Comparison of ENCODE assay signal across 15 cellular contexts in the genomic region with DNA sequence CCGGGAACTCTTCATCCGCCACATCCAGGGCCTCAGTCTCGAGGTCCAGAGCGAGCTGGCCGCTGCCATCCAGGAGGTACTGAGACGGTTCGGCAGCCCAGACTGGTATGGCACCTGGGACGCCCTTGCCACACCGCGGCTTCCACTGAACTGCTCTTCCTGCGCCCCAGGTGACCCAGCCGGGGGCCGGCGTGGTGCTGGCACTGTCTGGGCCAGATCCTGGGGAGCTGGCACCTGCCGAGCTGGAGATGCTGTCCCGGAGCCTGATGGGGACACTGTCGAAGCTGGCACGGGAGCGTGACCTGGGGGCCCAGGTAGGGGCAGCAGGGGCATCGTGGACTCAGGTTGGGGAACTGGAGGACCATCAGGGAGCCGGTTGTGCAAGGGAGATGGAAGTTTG. TPM values are rescaled to one million over a fixed set of nuclear protein-coding genes. Genes with fewer than 3 reads are reported as not detected.
DNase-seq lines count a peak whose midpoint lies in the region; ATAC-seq and TF ChIP-seq lines count a peak whose summit lies in the region.
"Had no signal": no experiment of that assay in that cellular context is flagged by ENCODE, and none has a peak within 500 bp of the region (broad histone marks: within the 10 kb centered on the region; RNA-seq: fewer than 3 reads in every experiment).

No MANE protein-coding gene starts in this region.

- H3K9ac ChIP-seq in BLaER1 (no peak overlapping the region), HCT116 (ENCODE audit: low read length) (no peak overlapping the region), mesendoderm (ENCODE audit: low read length) (peak overlapping the region; percentile 59), smooth muscle cell (ENCODE audit: low read depth) (no peak overlapping the region)

- H3K18ac ChIP-seq in mesendoderm (ENCODE audit: low read length), result no peak overlapping the region

- H3K4me2 ChIP-seq in BLaER1 (peak overlapping the region; percentile 95), HCT116 (ENCODE audit: low read length) (peak overlapping the region; percentile 92; the same call in 1 of the 2 replicates), mesendoderm (ENCODE audit: low read length) (no peak overlapping the region), smooth muscle cell (no peak overlapping the region)

- no peaks in the 10 kb centered on the region for H3K79me2 ChIP-seq in HCT116 (ENCODE audit: insufficient read depth, low read length)
- no peaks in the 10 kb centered on the region for H3K79me2 ChIP-seq in mesendoderm (ENCODE audit: control insufficient read depth, insufficient read depth, low read length)
- H3K79me2 ChIP-seq in smooth muscle cell (ENCODE audit: low read depth), result no peaks in the 10 kb centered on the region

- no peak overlapping the region for H4K5ac ChIP-seq in mesendoderm (ENCODE audit: low read length)

- peak overlapping the region; percentile 65 for H3K4me3 ChIP-seq in BLaER1
- H3K4me3 ChIP-seq in HCT116 (replicated peaks in 1 of 2; ENCODE audit: low read depth in 1 of 2, low read length in 2 of 2), result no peak overlapping the region
- H3K4me3 ChIP-seq in mesendoderm (ENCODE audit: low read length), result no peak overlapping the region
- H3K4me3 ChIP-seq in smooth muscle cell, result no peak overlapping the region
- H3K4me3 ChIP-seq in Caco-2 (ENCODE audit: low read depth, low read length), result no peak overlapping the region

- H3K4me1 ChIP-seq in BLaER1, result peaks cover 72% of the 10 kb centered on the region
- peaks cover 14 to 33% of the 10 kb centered on the region in 2 experiments for H3K4me1 ChIP-seq in HCT116 (ENCODE audit: control insufficient read depth in 1 of 2, insufficient read depth in 2 of 2, low read length in 2 of 2)
- H3K4me1 ChIP-seq in mesendoderm (ENCODE audit: control insufficient read depth, low read depth, low read length), result peaks cover 5% of the 10 kb centered on the region
- H3K4me1 ChIP-seq in smooth muscle cell (ENCODE audit: low read depth), result peaks cover 7% of the 10 kb centered on the region
- H3K4me1 ChIP-seq in Caco-2, result no peaks in the 10 kb centered on the region

- H3K27ac ChIP-seq in BLaER1, result peak overlapping the region; percentile 90
- H3K27ac ChIP-seq in HCT116 (ENCODE audit: low read depth, low read length), result peak overlapping the region; percentile 18; the same call in 1 of the 2 replicates
- H3K27ac ChIP-seq in mesendoderm (ENCODE audit: low read depth, low read length), result no peak overlapping the region
- H3K27ac ChIP-seq in smooth muscle cell (ENCODE audit: low read depth), result no peak overlapping the region
- H3K27ac ChIP-seq: PC-9 had no signal

- peak overlapping the region; percentile 92 for H3K4me3 Mint-ChIP-seq in activated naive CD8-positive, alpha-beta T cell
- H3K4me3 Mint-ChIP-seq in Caco-2 (ENCODE audit: unreplicated experiment), result no peak overlapping the region

- H2AK5ac ChIP-seq in mesendoderm (ENCODE audit: low read length), result no peak overlapping the region

- H3K4ac ChIP-seq in mesendoderm (ENCODE audit: low read depth, low read length), result no peak overlapping the region

- ATAC-seq in HCT116 (no peak), GM19351 (IDR thresholded peaks at IDR 0.05; ENCODE audit: unreplicated experiment) (no peak)

- WGBS in mesendoderm (ENCODE audit: extremely low coverage, insufficient coverage, low lambda C conversion rate), result no CpG with 5 or more reads among the region's 21 CpGs
- WGBS in smooth muscle cell (ENCODE audit: low lambda C conversion rate), result 87% methylated on average over 19 of the region's 21 CpGs

- H2BK5ac ChIP-seq in mesendoderm (ENCODE audit: low read length), result no peak overlapping the region

- no peaks in the 10 kb centered on the region for H3K27me3 Mint-ChIP-seq in activated naive CD8-positive, alpha-beta T cell
- no peaks in the 10 kb centered on the region for H3K27me3 Mint-ChIP-seq in Caco-2 (ENCODE audit: insufficient read depth, unreplicated experiment)

- H3K9me3 ChIP-seq in BLaER1 (no peaks in the 10 kb centered on the region), HCT116 (ENCODE audit: control insufficient read depth in 1 of 2, insufficient read depth in 1 of 2, low read depth in 1 of 2, low read length in 2 of 2) (no peaks in the 10 kb centered on the region), smooth muscle cell (replicated peaks; ENCODE audit: low read depth) (no peaks in the 10 kb centered on the region), Caco-2 (no peaks in the 10 kb centered on the region)
- H3K9me3 ChIP-seq: HAP-1, right atrium auricular region, tibial nerve had no signal

- H3K36me3 ChIP-seq in BLaER1, result peaks cover 26% of the 10 kb centered on the region; the same call in 1 of the 2 replicates
- no peaks in the 10 kb centered on the region for H3K36me3 ChIP-seq in HCT116 (ENCODE audit: control insufficient read depth in 1 of 2, insufficient read depth in 2 of 2, low read length in 2 of 2)
- H3K36me3 ChIP-seq in mesendoderm (ENCODE audit: control insufficient read depth, insufficient read depth, low read length), result no peaks in the 10 kb centered on the region
- H3K36me3 ChIP-seq in smooth muscle cell (ENCODE audit: low read depth), result no peaks in the 10 kb centered on the region
- no peaks in the 10 kb centered on the region for H3K36me3 ChIP-seq in Caco-2 (ENCODE audit: control insufficient read depth, insufficient read depth, low read length)
- H3K36me3 ChIP-seq: HAP-1, right atrium auricular region, tibial nerve had no signal

- TF ChIP-seq CTCF in HCT116 (IDR thresholded peaks at IDR 0.05 in 2 of 3, conservative IDR thresholded peaks at IDR 0.05 in 1 of 3; ENCODE audit: borderline replicate concordance in 1 of 3, insufficient read depth in 1 of 3, low read depth in 2 of 3, low read length in 2 of 3) (no peak), smooth muscle cell (IDR thresholded peaks at IDR 0.05; ENCODE audit: borderline replicate concordance, insufficient read depth, poor library complexity, severe bottlenecking) (no peak), Caco-2 (IDR thresholded peaks at IDR 0.05; ENCODE audit: insufficient read depth in 1 of 2, low read depth in 1 of 2, low read length in 1 of 2, severe bottlenecking in 1 of 2, unreplicated experiment in 1 of 2) (no peak)

- no peak for TF ChIP-seq POLR2A in HCT116 (IDR thresholded peaks at IDR 0.05; ENCODE audit: borderline replicate concordance, extremely low read depth, insufficient read depth, insufficient read length)

- CTCF ChIA-PET in HCT116 (lab: Charles Lee) (interaction anchor here (0.9 to 3.9 kb wide), 4 partner anchors 9 to 137 kb away, joined by 3 to 46 read pairs (median 10); no protein-coding TSS in a partner anchor), Caco-2 (lab: Charles Lee) (interaction anchor here (1.0 to 3.1 kb wide), 4 partner anchors 10 to 37 kb away, joined by 3 to 12 read pairs (median 6); a partner anchor contains a TSS)

- BruUV-seq in HCT116 (replicated peaks; lab: Mats Ljungman, UMichigan), result no TSS peak
- no TSS peak for BruUV-seq in Caco-2 (replicated peaks; lab: Mats Ljungman, UMichigan)

- intact Hi-C loops in HCT116 (cut with micrococcal nuclease), result loop anchor here (5.0 kb wide), 1 partner anchor 34 kb away; a partner anchor contains a TSS
- intact Hi-C loops in Caco-2 (cut with micrococcal nuclease; ENCODE audit: unreplicated experiment), result no loop called here

- H2AFZ ChIP-seq in HCT116 (ENCODE audit: low read depth, low read length, poor library complexity, severe bottlenecking) (no peak overlapping the region), smooth muscle cell (ENCODE audit: low read depth) (no peak overlapping the region)

- H3F3A ChIP-seq in smooth muscle cell (ENCODE audit: low read depth), result no peaks in the 10 kb centered on the region

- no peak overlapping the region for H3K23ac ChIP-seq in mesendoderm (ENCODE audit: low read length)

- no peak overlapping the region for H4K8ac ChIP-seq in mesendoderm (ENCODE audit: low read depth, low read length)

- no peaks in the 10 kb centered on the region for H3K27me3 ChIP-seq in BLaER1
- no peaks in the 10 kb centered on the region for H3K27me3 ChIP-seq in HCT116 (ENCODE audit: insufficient read depth, low read length)
- no peaks in the 10 kb centered on the region for H3K27me3 ChIP-seq in mesendoderm (ENCODE audit: insufficient read depth, low read length, poor library complexity)
- no peaks in the 10 kb centered on the region for H3K27me3 ChIP-seq in smooth muscle cell (ENCODE audit: low read depth)
- H3K27me3 ChIP-seq in Caco-2 (replicated peaks; ENCODE audit: control insufficient read depth, insufficient read depth, low read length), result no peaks in the 10 kb centered on the region
- H3K27me3 ChIP-seq: right atrium auricular region, tibial nerve had no signal

- peaks cover 38% of the 10 kb centered on the region for H3K4me1 Mint-ChIP-seq in activated naive CD8-positive, alpha-beta T cell (ENCODE audit: low read depth)
- no peaks in the 10 kb centered on the region for H3K4me1 Mint-ChIP-seq in Caco-2 (ENCODE audit: low read depth, unreplicated experiment)

- H3K79me1 ChIP-seq in mesendoderm (ENCODE audit: low read length), result no peaks in the 10 kb centered on the region

- no peak overlapping the region for H3K27ac Mint-ChIP-seq in activated naive CD8-positive, alpha-beta T cell
- H3K27ac Mint-ChIP-seq in Caco-2 (ENCODE audit: unreplicated experiment), result no peak overlapping the region

- POLR2A ChIA-PET in HCT116 (lab: Charles Lee), result interaction anchor here (0.5 to 1.3 kb wide), 4 partner anchors 9 to 386 kb away, joined by 3 to 8 read pairs (median 3); a partner anchor contains a TSS
- POLR2A ChIA-PET in Caco-2 (lab: Charles Lee), result interaction anchor here (0.7 kb wide), 1 partner anchor 24 kb away, joined by 3 read pairs; a partner anchor contains a TSS

- DNase-seq in HCT116 (ENCODE audit: low read depth, low spot score) (no peak), mesendoderm (no peak), smooth muscle cell (lab: John Stamatoyannopoulos, UW; ENCODE audit: unreplicated experiment) (no peak), Caco-2 (no peak), nucleus accumbens (lab: John Stamatoyannopoulos, UW) (no peak)
- DNase-seq: activated effector memory CD4-positive, alpha-beta T cell treated with anti-CD3 and anti-CD28 coated beads, Interleukin-2, amount 50 U/mL, for 16 hours; foreskin melanocyte; left ventricle myocardium superior; PC-9 had no signal

- no peaks in the 10 kb centered on the region for H3K9me2 ChIP-seq in HCT116 (ENCODE audit: insufficient read depth)

- peak overlapping the region; percentile 88 for H3K56ac ChIP-seq in mesendoderm (ENCODE audit: low read length)

- no peak overlapping the region for H2BK15ac ChIP-seq in mesendoderm (replicated peaks; ENCODE audit: low read depth)

- peaks cover 3% of the 10 kb centered on the region for H3K36me3 Mint-ChIP-seq in activated naive CD8-positive, alpha-beta T cell
- H3K36me3 Mint-ChIP-seq in Caco-2 (ENCODE audit: insufficient read depth, unreplicated experiment), result no peaks in the 10 kb centered on the region

- H2BK120ac ChIP-seq in mesendoderm (ENCODE audit: low read depth, low read length), result no peak overlapping the region

- H4K20me1 ChIP-seq in BLaER1, result no peaks in the 10 kb centered on the region
- no peaks in the 10 kb centered on the region for H4K20me1 ChIP-seq in HCT116 (ENCODE audit: insufficient read depth)
- H4K20me1 ChIP-seq in smooth muscle cell (ENCODE audit: low read depth), result no peaks in the 10 kb centered on the region

- TF ChIP-seq RAD21 in HCT116 (IDR thresholded peaks at IDR 0.05; ENCODE audit: low read depth), result no peak

- RAD21 ChIA-PET in HCT116 (lab: Charles Lee; ENCODE audit: low non-redundant PET in 1 of 2, low total read pairs in 2 of 2, uncharacterized antibody in 2 of 2, unreplicated experiment in 2 of 2), result interaction anchor here in 1 of 2 experiments (2.7 kb wide), 1 partner anchor 10 kb away, joined by 14 read pairs; no protein-coding TSS in a partner anchor

- H3K9me3 Mint-ChIP-seq in activated naive CD8-positive, alpha-beta T cell (ENCODE audit: low read depth), result no peaks in the 10 kb centered on the region
- H3K9me3 Mint-ChIP-seq in Caco-2 (ENCODE audit: unreplicated experiment), result no peaks in the 10 kb centered on the region

RNA-seq across cellular contexts. Expression of a gene that starts 1.4 kb away (rescaled TPM):
- 14.7 TPM for total RNA-seq in HCT116 (2021; ENCODE audit: unreplicated experiment)
- polyA plus RNA-seq in HCT116 (2012), result 18.7 and 19.8 TPM in 2 replicates
- 2.0 TPM for polyA plus RNA-seq in mesendoderm (2013, experiment 1 of 2)
- 1.6 TPM for polyA plus RNA-seq in mesendoderm (2013, experiment 2 of 2)
- total RNA-seq in smooth muscle cell, result 0.22 and 2.2 TPM in 2 replicates
- 2.2 and 3.4 TPM in 2 replicates for polyA plus RNA-seq in smooth muscle cell
- 3.6 and 3.9 TPM in 2 replicates for total RNA-seq in Caco-2 (2022)

RNA-seq across cellular contexts. Expression of a gene that starts 17.5 kb away (rescaled TPM):
- total RNA-seq in HCT116 (2021; ENCODE audit: unreplicated experiment) (67.3 TPM), smooth muscle cell (19.5 and 21.8 TPM in 2 replicates), Caco-2 (2022) (95.7 and 98.6 TPM in 2 replicates)
- 47.4 and 53.2 TPM in 2 replicates for polyA plus RNA-seq in HCT116 (2012)
- polyA plus RNA-seq in mesendoderm (2013, experiment 1 of 2), result 4.8 TPM
- 4.6 TPM for polyA plus RNA-seq in mesendoderm (2013, experiment 2 of 2)
- polyA plus RNA-seq in smooth muscle cell, result 40.0 and 42.9 TPM in 2 replicates

RNA-seq across cellular contexts. Expression of a gene that starts 23.5 kb away (rescaled TPM):
- total RNA-seq in HCT116 (2021; ENCODE audit: unreplicated experiment), result 267 TPM
- polyA plus RNA-seq in HCT116 (2012), result 452 and 454 TPM in 2 replicates
- 99.0 TPM for polyA plus RNA-seq in mesendoderm (2013, experiment 1 of 2)
- 97.3 TPM for polyA plus RNA-seq in mesendoderm (2013, experiment 2 of 2)
- 169 and 209 TPM in 2 replicates for total RNA-seq in smooth muscle cell
- 461 and 474 TPM in 2 replicates for polyA plus RNA-seq in smooth muscle cell
- 269 and 306 TPM in 2 replicates for total RNA-seq in Caco-2 (2022)

RNA-seq across cellular contexts. Expression of a gene that starts 24.1 kb away (rescaled TPM):
- total RNA-seq in HCT116 (2021; ENCODE audit: unreplicated experiment) (328 TPM), smooth muscle cell (218 and 285 TPM in 2 replicates), Caco-2 (2022) (235 and 246 TPM in 2 replicates)
- polyA plus RNA-seq in HCT116 (2012), result 348 and 366 TPM in 2 replicates
- 524 TPM for polyA plus RNA-seq in mesendoderm (2013, experiment 1 of 2)
- polyA plus RNA-seq in mesendoderm (2013, experiment 2 of 2), result 540 TPM
- 327 and 353 TPM in 2 replicates for polyA plus RNA-seq in smooth muscle cell

RNA-seq across cellular contexts. Expression of a gene that starts 36.1 kb away (rescaled TPM):
- total RNA-seq in HCT116 (2021; ENCODE audit: unreplicated experiment), result 62.7 TPM
- polyA plus RNA-seq in HCT116 (2012), result 37.8 and 43.4 TPM in 2 replicates
- 9.3 TPM for polyA plus RNA-seq in mesendoderm (2013, experiment 1 of 2)
- 8.3 TPM for polyA plus RNA-seq in mesendoderm (2013, experiment 2 of 2)
- total RNA-seq in smooth muscle cell, result 7.7 and 8.0 TPM in 2 replicates
- 16.7 and 29.4 TPM in 2 replicates for polyA plus RNA-seq in smooth muscle cell
- total RNA-seq in Caco-2 (2022), result 66.9 and 71.7 TPM in 2 replicates

Comparison
In these comparisons a context has a peak if more than half of its experiments do, and no peak if none do; other contexts are left out.
1. H3K27ac ChIP-seq: peak in BLaER1 (single experiment) and HCT116 (single experiment); none in mesendoderm (single experiment) and smooth muscle cell (single experiment).
2. H3K4me2 ChIP-seq: peak in BLaER1 (single experiment) and HCT116 (single experiment); none in mesendoderm (single experiment) and smooth muscle cell (single experiment).